ENCODE assay signal across 32 cellular contexts in the genomic region with DNA sequence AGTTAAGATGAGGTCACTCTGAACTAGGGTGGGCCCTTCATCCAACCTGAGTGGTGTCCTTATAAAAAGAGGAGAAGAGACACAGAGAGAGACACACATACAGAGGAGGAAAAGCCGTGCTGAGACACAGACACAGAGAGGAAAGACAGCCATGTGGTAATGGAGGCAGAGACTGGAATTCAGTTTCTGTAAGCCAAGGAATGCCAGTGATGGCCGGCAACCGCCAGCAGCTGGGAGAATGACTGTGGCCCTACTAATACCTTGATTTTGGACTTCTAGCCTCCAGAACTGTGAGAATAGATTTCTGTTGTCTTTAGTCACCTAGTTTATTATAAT.
"Had no signal": no experiment of that assay in that cellular context is flagged by ENCODE, and none has a peak within 500 bp of the region (broad histone marks: within the 10 kb centered on the region; RNA-seq: fewer than 3 reads in every experiment).

No MANE protein-coding gene starts in this region.

- H3K9me3 ChIP-seq: ascending aorta, breast epithelium, colonic mucosa had no signal

- H3K36me3 ChIP-seq: ascending aorta, breast epithelium, colonic mucosa, WERI-Rb-1 had no signal

- H3K27me3 Mint-ChIP-seq: activated CD4-positive, alpha-beta memory T cell treated with anti-CD3 and anti-CD28 coated beads for 36 hours; activated CD4-positive, alpha-beta T cell treated with anti-CD3 and anti-CD28 coated beads, Interleukin-2, amount 10 ng/mL, durations not matched to agents 24 days and 14 days; activated CD8-positive, alpha-beta memory T cell treated with anti-CD3 and anti-CD28 coated beads, Interleukin-2, amount 10 ng/mL, durations not matched to agents 7 days and 5 days had no signal

- H3K27me3 ChIP-seq: ascending aorta, breast epithelium, cardiac muscle cell, colonic mucosa had no signal

- H3K4me3 ChIP-seq: ascending aorta, breast epithelium, cardiac muscle cell, colonic mucosa had no signal

- H3K36me3 Mint-ChIP-seq: activated CD4-positive, alpha-beta memory T cell treated with anti-CD3 and anti-CD28 coated beads for 36 hours; activated CD8-positive, alpha-beta memory T cell treated with anti-CD3 and anti-CD28 coated beads, Interleukin-2, amount 10 ng/mL, durations not matched to agents 7 days and 5 days; activated naive CD4-positive, alpha-beta T cell treated with anti-CD3 and anti-CD28 coated beads, Interleukin-2, amount 50 U/mL, for 72 hours; activated naive CD8-positive, alpha-beta T cell treated with anti-CD3 and anti-CD28 coated beads, Interleukin-2, amount 10 ng/mL, durations not matched to agents 7 days and 5 days; brain had no signal

- ATAC-seq: activated CD4-positive, alpha-beta T cell treated with anti-CD3 and anti-CD28 coated beads for 36 hours; activated CD8-positive, alpha-beta memory T cell treated with anti-CD3 and anti-CD28 coated beads, Interleukin-2, amount 10 ng/mL, durations not matched to agents 7 days and 5 days; activated CD8-positive, alpha-beta T cell treated with anti-CD3 and anti-CD28 coated beads, Interleukin-2, amount 10 ng/mL, durations not matched to agents 7 days and 5 days; activated naive CD4-positive, alpha-beta T cell treated with anti-CD3 and anti-CD28 coated beads, Interleukin-2, amount 50 U/mL, for 72 hours; T-helper 17 cell had no signal

- H3K4me1 ChIP-seq: ascending aorta, breast epithelium, colonic mucosa had no signal

- H3K4me3 Mint-ChIP-seq: activated CD4-positive, alpha-beta memory T cell treated with anti-CD3 and anti-CD28 coated beads for 36 hours; activated CD4-positive, alpha-beta T cell treated with anti-CD3 and anti-CD28 coated beads for 36 hours; activated CD4-positive, alpha-beta T cell treated with anti-CD3 and anti-CD28 coated beads, Interleukin-2, amount 10 ng/mL, durations not matched to agents 24 days and 14 days; activated CD8-positive, alpha-beta memory T cell treated with anti-CD3 and anti-CD28 coated beads, Interleukin-2, amount 10 ng/mL, durations not matched to agents 7 days and 5 days; activated CD8-positive, alpha-beta T cell treated with anti-CD3 and anti-CD28 coated beads, Interleukin-2, amount 10 ng/mL, durations not matched to agents 7 days and 5 days; activated naive CD4-positive, alpha-beta T cell treated with anti-CD3 and anti-CD28 coated beads for 36 hours; activated naive CD8-positive, alpha-beta T cell treated with anti-CD3 and anti-CD28 coated beads, Interleukin-2, amount 10 ng/mL, durations not matched to agents 7 days and 5 days; activated T-helper 1 cell treated with anti-CD3 and anti-CD28 coated beads, Interleukin-12 subunit alpha, Interleukin-12 subunit beta, Interleukin-2, Interleukin-4 antibody, amounts not matched to agents 30 ng/mL and 10 ng/mL and 1 ng/mL, durations not matched to agents 14 hours and 24 hours and 36 hours; brain; T-helper 17 cell; T-helper 2 cell treated with Interferon-gamma antibody and Interleukin-4, amounts not matched to agents 5 μg/mL and 100 μg/mL, for 36 hours had no signal

- H3K9me3 Mint-ChIP-seq: activated CD4-positive, alpha-beta memory T cell treated with anti-CD3 and anti-CD28 coated beads for 36 hours; activated CD4-positive, alpha-beta T cell treated with anti-CD3 and anti-CD28 coated beads, Interleukin-2, amount 10 ng/mL, durations not matched to agents 24 days and 14 days; activated naive CD4-positive, alpha-beta T cell treated with anti-CD3 and anti-CD28 coated beads for 36 hours; activated naive CD4-positive, alpha-beta T cell treated with anti-CD3 and anti-CD28 coated beads, Interleukin-2, amount 50 U/mL, for 72 hours; activated naive CD8-positive, alpha-beta T cell treated with anti-CD3 and anti-CD28 coated beads, Interleukin-2, amount 10 ng/mL, durations not matched to agents 7 days and 5 days; activated T-helper 1 cell treated with anti-CD3 and anti-CD28 coated beads, Interleukin-12 subunit alpha, Interleukin-12 subunit beta, Interleukin-2, Interleukin-4 antibody, amounts not matched to agents 30 ng/mL and 10 ng/mL and 1 ng/mL, durations not matched to agents 14 hours and 24 hours and 36 hours; activated T-helper 2 cell treated with anti-CD3 and anti-CD28 coated beads, Interferon-gamma antibody, Interleukin-2, Interleukin-4, amounts not matched to agents 10 μg/mL and 5 μg/mL and 100 μg/mL, durations not matched to agents 14 hours and 24 hours and 36 hours; brain; T-helper 2 cell treated with Interferon-gamma antibody and Interleukin-4, amounts not matched to agents 5 μg/mL and 100 μg/mL, for 36 hours had no signal

- H3K27ac Mint-ChIP-seq: activated CD4-positive, alpha-beta memory T cell treated with anti-CD3 and anti-CD28 coated beads for 36 hours; activated CD4-positive, alpha-beta T cell treated with anti-CD3 and anti-CD28 coated beads for 36 hours; activated CD4-positive, alpha-beta T cell treated with anti-CD3 and anti-CD28 coated beads, Interleukin-2, amount 10 ng/mL, durations not matched to agents 24 days and 14 days; activated CD8-positive, alpha-beta memory T cell treated with anti-CD3 and anti-CD28 coated beads, Interleukin-2, amount 10 ng/mL, durations not matched to agents 7 days and 5 days; activated CD8-positive, alpha-beta T cell treated with anti-CD3 and anti-CD28 coated beads, Interleukin-2, amount 10 ng/mL, durations not matched to agents 7 days and 5 days; activated naive CD4-positive, alpha-beta T cell treated with anti-CD3 and anti-CD28 coated beads for 36 hours; activated naive CD4-positive, alpha-beta T cell treated with anti-CD3 and anti-CD28 coated beads, Interleukin-2, amount 50 U/mL, for 72 hours; activated naive CD8-positive, alpha-beta T cell treated with anti-CD3 and anti-CD28 coated beads, Interleukin-2, amount 10 ng/mL, durations not matched to agents 7 days and 5 days; activated T-helper 1 cell treated with anti-CD3 and anti-CD28 coated beads, Interleukin-12 subunit alpha, Interleukin-12 subunit beta, Interleukin-2, Interleukin-4 antibody, amounts not matched to agents 30 ng/mL and 10 ng/mL and 1 ng/mL, durations not matched to agents 14 hours and 24 hours and 36 hours; activated T-helper 2 cell treated with anti-CD3 and anti-CD28 coated beads, Interferon-gamma antibody, Interleukin-2, Interleukin-4, amounts not matched to agents 10 μg/mL and 5 μg/mL and 100 μg/mL, durations not matched to agents 14 hours and 24 hours and 36 hours; T-helper 17 cell; T-helper 2 cell treated with Interferon-gamma antibody and Interleukin-4, amounts not matched to agents 5 μg/mL and 100 μg/mL, for 36 hours had no signal

- H3K27ac ChIP-seq: ascending aorta, breast epithelium, cardiac muscle cell, colonic mucosa, epithelial cell of prostate, WERI-Rb-1 had no signal

- DNase-seq: activated CD4-positive, alpha-beta memory T cell treated with anti-CD3 and anti-CD28 coated beads for 36 hours; activated CD4-positive, alpha-beta T cell treated with anti-CD3 and anti-CD28 coated beads for 36 hours; activated CD4-positive, alpha-beta T cell treated with anti-CD3 and anti-CD28 coated beads, Interleukin-2, amount 10 ng/mL, durations not matched to agents 24 days and 14 days; activated CD4-positive, CD25-positive, alpha-beta regulatory T cell; activated CD4-positive, CD25-positive, alpha-beta regulatory T cell treated with anti-CD3 and anti-CD28 coated beads, Interleukin-2, amount 50 U/mL, for 72 hours; activated CD8-positive, alpha-beta memory T cell treated with anti-CD3 and anti-CD28 coated beads, Interleukin-2, amount 10 ng/mL, durations not matched to agents 7 days and 5 days; activated CD8-positive, alpha-beta memory T cell treated with anti-CD3 and anti-CD28 coated beads, Interleukin-2, amount 50 U/mL, for 4 hours; activated CD8-positive, alpha-beta T cell treated with anti-CD3 and anti-CD28 coated beads, Interleukin-2, amount 10 ng/mL, durations not matched to agents 7 days and 5 days; activated effector memory CD4-positive, alpha-beta T cell treated with anti-CD3 and anti-CD28 coated beads, Interleukin-2, amount 50 U/mL, for 16 hours; activated naive CD4-positive, alpha-beta T cell treated with anti-CD3 and anti-CD28 coated beads for 36 hours; activated naive CD8-positive, alpha-beta T cell treated with anti-CD3 and anti-CD28 coated beads, Interleukin-2, amount 10 ng/mL, durations not matched to agents 7 days and 5 days; activated T-cell treated with anti-CD3 and anti-CD28 coated beads, Interleukin-2, amount 50 U/mL, for 1 hour; activated T-cell treated with anti-CD3 and anti-CD28 coated beads, Interleukin-2, amount 50 U/mL, for 48 hours; central memory CD4-positive, alpha-beta T cell; cerebellar nuclear complex; colonic mucosa; effector CD8-positive, alpha-beta T cell; foreskin fibroblast; head of caudate nucleus; T-helper 1 cell; T-helper 17 cell; T1000; WERI-Rb-1 had no signal

- H3K4me1 Mint-ChIP-seq: activated CD4-positive, alpha-beta T cell treated with anti-CD3 and anti-CD28 coated beads for 36 hours; activated CD4-positive, alpha-beta T cell treated with anti-CD3 and anti-CD28 coated beads, Interleukin-2, amount 10 ng/mL, durations not matched to agents 24 days and 14 days; activated CD8-positive, alpha-beta memory T cell treated with anti-CD3 and anti-CD28 coated beads, Interleukin-2, amount 10 ng/mL, durations not matched to agents 7 days and 5 days; activated naive CD8-positive, alpha-beta T cell treated with anti-CD3 and anti-CD28 coated beads, Interleukin-2, amount 10 ng/mL, durations not matched to agents 7 days and 5 days; T-helper 17 cell had no signal
